9 cellular contexts compared by ENCODE assay signal in the genomic region with DNA sequence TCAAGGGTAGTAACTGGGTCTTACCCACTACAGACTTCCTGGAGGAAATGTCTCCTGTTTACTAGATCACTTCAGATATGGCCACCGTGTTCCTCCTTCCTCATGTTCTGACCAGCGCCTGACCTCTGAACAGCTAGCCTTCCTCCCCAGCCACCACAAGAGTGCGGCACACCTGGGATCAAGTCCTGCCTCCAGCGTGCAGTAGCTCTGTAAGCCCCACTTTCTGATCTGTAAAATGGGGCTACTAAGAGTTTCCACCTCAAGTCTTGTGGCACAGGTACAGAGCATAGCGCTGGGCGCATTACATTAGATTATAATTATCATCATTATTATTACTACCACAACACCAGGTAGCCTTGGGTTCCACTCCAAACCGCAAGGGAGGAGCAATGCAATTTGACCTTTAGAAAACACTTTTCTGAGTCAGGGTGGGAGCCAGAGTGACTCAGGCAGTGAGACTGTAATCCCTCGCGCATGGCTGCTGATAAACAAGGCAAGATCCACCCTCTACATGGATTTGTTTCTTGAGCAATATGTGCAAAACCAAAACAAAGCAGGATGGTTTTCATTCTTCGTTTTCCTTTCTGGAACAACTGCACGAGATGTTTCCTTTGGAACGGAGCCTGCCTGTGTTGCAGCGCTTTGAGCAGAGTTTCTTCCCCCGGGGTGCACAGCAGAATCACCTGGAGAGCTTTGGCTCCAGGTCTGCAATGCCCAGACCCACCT.
DNase-seq lines count a peak whose midpoint lies in the region; ATAC-seq, FAIRE-seq and TF ChIP-seq lines count a peak whose summit lies in the region.
"Had no signal": no experiment of that assay in that cellular context is flagged by ENCODE, and none has a peak within 500 bp of the region (broad histone marks: within the 10 kb centered on the region; RNA-seq: fewer than 3 reads in every experiment).

No MANE protein-coding gene starts in this region.

- FAIRE-seq in bronchial epithelial cell (lab: Jason Lieb, UNC) (peak; percentile 97), HepG2 (lab: Jason Lieb, UNC) (peak; percentile 48)

- in situ Hi-C loops in HepG2 (cut with HindIII; ENCODE audit: extremely low pct_ligation_motif_present, low pct_unique_long_range_greater_than_20kb), result no loop called here

- H3K27me3 ChIP-seq in MG63, result no peaks in the 10 kb centered on the region
- peaks cover 31% of the 10 kb centered on the region for H3K27me3 ChIP-seq in bronchial epithelial cell (ENCODE audit: control insufficient read depth, insufficient read depth, low read length)
- H3K27me3 ChIP-seq in HepG2 (ENCODE audit: control insufficient read depth in 1 of 2, insufficient read depth in 2 of 2, low read length in 2 of 2), result no peaks in the 10 kb centered on the region
- no peaks in the 10 kb centered on the region for H3K27me3 ChIP-seq in tibial artery

- no TSS peak for BruUV-seq in HepG2 (replicated peaks; lab: Mats Ljungman, UMichigan)

- peak overlapping the region; percentile 9; the same call in 1 of the 2 replicates for H3K9ac ChIP-seq in HepG2 (ENCODE audit: insufficient read depth, low read depth, low read length)

- H3K4me3 ChIP-seq in MG63 (no peak overlapping the region), bronchial epithelial cell (ENCODE audit: low read depth, low read length) (no peak overlapping the region), HepG2 (replicated peaks in 1 of 3; ENCODE audit: insufficient read depth in 1 of 3, low read depth in 2 of 3, low read length in 3 of 3) (peak overlapping the region in 1 of 3 experiments; percentile 20; a peak in 1 of 6 replicates), tibial artery (no peak overlapping the region)
- H3K4me3 ChIP-seq: SK-N-MC had no signal

- CTCF ChIA-PET in HepG2 (lab: Yijun Ruan, JAX; ENCODE audit: low intra/inter-chr PET ratio, low total read pairs), result no interaction called here

- H3K9me3 ChIP-seq in MG63 (no peaks in the 10 kb centered on the region), HepG2 (ENCODE audit: low read length) (no peaks in the 10 kb centered on the region), tibial artery (no peaks in the 10 kb centered on the region)

- H3K4me1 ChIP-seq in HepG2 (ENCODE audit: insufficient read depth, low read length), result peaks cover 35% of the 10 kb centered on the region
- H3K4me1 ChIP-seq in tibial artery, result peaks cover 16 to 43% (median 37%) of the 10 kb centered on the region in 4 donors

- H3K27ac ChIP-seq in HepG2 (ENCODE audit: extremely low read length, insufficient read depth, low read length) (no peak overlapping the region), tibial artery (peak overlapping the region; percentile 89 to 93)
- H3K27ac ChIP-seq: SK-N-MC had no signal

- ATAC-seq in HepG2 (peak; percentile 79), HG03354 (IDR thresholded peaks at IDR 0.05; ENCODE audit: poor library complexity, severe bottlenecking, unreplicated experiment) (no peak), HG03097 (IDR thresholded peaks at IDR 0.05; ENCODE audit: low FRiP score, unreplicated experiment) (no peak)

- intact Hi-C loops in HepG2 (cut with micrococcal nuclease; ENCODE audit: unreplicated experiment) (no loop called here), tibial artery (cut with DNase I; ENCODE audit: low total_unique reads) (loop anchor here (5.0 kb wide), 1 partner anchor 55 kb away; no protein-coding TSS in a partner anchor)

- no peaks in the 10 kb centered on the region for H3K36me3 ChIP-seq in MG63
- H3K36me3 ChIP-seq in bronchial epithelial cell (ENCODE audit: control insufficient read depth, insufficient read depth, low read length), result no peaks in the 10 kb centered on the region
- H3K36me3 ChIP-seq in HepG2 (replicated peaks in 1 of 2; ENCODE audit: control insufficient read depth in 1 of 2, insufficient read depth in 2 of 2, low read length in 2 of 2), result no peaks in the 10 kb centered on the region
- peaks cover 0 to 8% (median 0%) of the 10 kb centered on the region in 3 donors for H3K36me3 ChIP-seq in tibial artery

- no peak for TF ChIP-seq POLR2A in HepG2 (IDR thresholded peaks at IDR 0.05; ENCODE audit: insufficient read depth in 1 of 2, low read depth in 2 of 2, low read length in 2 of 2)

- TF ChIP-seq EP300 in HepG2 (IDR thresholded peaks at IDR 0.05; ENCODE audit: low read depth in 2 of 2, low read length in 2 of 2) (peak in 1 of 2 experiments; percentile 43; a peak in 1 of 4 replicates), HepG2 (CRISPR knock-in tag; IDR thresholded peaks at IDR 0.05; ENCODE audit: borderline replicate concordance) (no peak)

- WGBS in HepG2 (ENCODE audit: low lambda C conversion rate), result 25% methylated on average over 14 of the region's 14 CpGs

- no peaks in the 10 kb centered on the region for H4K20me1 ChIP-seq in HepG2 (ENCODE audit: insufficient read depth, low read length)

- POLR2A ChIA-PET in HepG2 (lab: Yijun Ruan, JAX), result interaction anchor here (1.2 kb wide), 1 partner anchor 210 kb away, joined by 3 read pairs; a partner anchor contains a TSS

- TF ChIP-seq RAD21 in HepG2 (CRISPR knock-in tag; IDR thresholded peaks at IDR 0.05), result no peak

- DNase-seq in MG63, result peak; percentile 90
- peak; percentile 96 for DNase-seq in bronchial epithelial cell (ENCODE audit: low read depth)
- peak; percentile 69 for DNase-seq in HepG2 (ENCODE audit: low spot score)
- peak; percentile 91 for DNase-seq in tibial artery
- no peak for DNase-seq in NCI-H146 (lab: John Stamatoyannopoulos, UW)
- DNase-seq in NK-92 treated with Interleukin-12 subunit alpha and Interleukin-12 subunit beta, amount 100 ng/mL, for 24 hours (lab: John Stamatoyannopoulos, UW), result no peak

- no peak overlapping the region for H2AFZ ChIP-seq in HepG2 (ENCODE audit: low read length)

- no peak for TF ChIP-seq CTCF in bronchial epithelial cell (IDR thresholded peaks at IDR 0.05; ENCODE audit: insufficient read depth, low read length, severe bottlenecking)
- no peak for TF ChIP-seq CTCF in HepG2 (CRISPR knock-in tag; IDR thresholded peaks at IDR 0.05)
- TF ChIP-seq CTCF in tibial artery (IDR thresholded peaks at IDR 0.05), result no peak

- no peaks in the 10 kb centered on the region for H3K79me2 ChIP-seq in HepG2 (ENCODE audit: insufficient read depth, low read length)

- peak overlapping the region; percentile 56 for H3K4me2 ChIP-seq in HepG2 (ENCODE audit: low read depth, low read length)

TF ChIP-seq in HepG2, 621 proteins besides CTCF, POLR2A, EP300 and RAD21 (continues in another document):
- TF ChIP-seq ZNF660 (CRISPR knock-in tag; IDR thresholded peaks at IDR 0.05; ENCODE audit: borderline replicate concordance, low read depth) (no peak), ZNF629 (CRISPR knock-in tag; conservative IDR thresholded peaks at IDR 0.05) (peak; percentile 83), HNRNPUL1 (IDR thresholded peaks at IDR 0.05; ENCODE audit: low read depth, low read length) (no peak), ZNF766 (CRISPR knock-in tag; IDR thresholded peaks at IDR 0.05; ENCODE audit: borderline replicate concordance) (no peak), MTA3 (CRISPR knock-in tag; IDR thresholded peaks at IDR 0.05) (no peak), CHCHD3 (CRISPR knock-in tag; IDR thresholded peaks at IDR 0.05) (no peak), CEBPB (IDR thresholded peaks at IDR 0.05; ENCODE audit: borderline replicate concordance, low read depth, low read length) (peak; percentile 79), DR1 (CRISPR knock-in tag; IDR thresholded peaks at IDR 0.05) (no peak), SP5 (CRISPR knock-in tag; IDR thresholded peaks at IDR 0.05; ENCODE audit: borderline replicate concordance, low read depth) (peak; percentile 55; the same call in 1 of the 2 replicates), PHF21A (CRISPR knock-in tag; IDR thresholded peaks at IDR 0.05) (no peak), FOXO1 (CRISPR knock-in tag; IDR thresholded peaks at IDR 0.05) (peak; percentile 67; the same call in 1 of the 2 replicates), MED1 (CRISPR knock-in tag; IDR thresholded peaks at IDR 0.05) (0 out of 2 replicates have a peak, but pooled peaks have one; percentile 16), EED (CRISPR knock-in tag; IDR thresholded peaks at IDR 0.05) (no peak), SAP130 (CRISPR knock-in tag; IDR thresholded peaks at IDR 0.05; ENCODE audit: low read depth) (peak; percentile 62), ZNF350 (CRISPR knock-in tag; IDR thresholded peaks at IDR 0.05; ENCODE audit: borderline replicate concordance, low read depth) (no peak), TSC22D2 (CRISPR knock-in tag; IDR thresholded peaks at IDR 0.05; ENCODE audit: borderline replicate concordance) (no peak), ZNF235 (CRISPR knock-in tag; IDR thresholded peaks at IDR 0.05; ENCODE audit: borderline replicate concordance) (no peak), SMARCC2 (IDR thresholded peaks at IDR 0.05) (no peak), SALL1 (CRISPR knock-in tag; IDR thresholded peaks at IDR 0.05) (0 out of 2 replicates have a peak, but pooled peaks have one; percentile 9)
- TF ChIP-seq, protein P1, sequence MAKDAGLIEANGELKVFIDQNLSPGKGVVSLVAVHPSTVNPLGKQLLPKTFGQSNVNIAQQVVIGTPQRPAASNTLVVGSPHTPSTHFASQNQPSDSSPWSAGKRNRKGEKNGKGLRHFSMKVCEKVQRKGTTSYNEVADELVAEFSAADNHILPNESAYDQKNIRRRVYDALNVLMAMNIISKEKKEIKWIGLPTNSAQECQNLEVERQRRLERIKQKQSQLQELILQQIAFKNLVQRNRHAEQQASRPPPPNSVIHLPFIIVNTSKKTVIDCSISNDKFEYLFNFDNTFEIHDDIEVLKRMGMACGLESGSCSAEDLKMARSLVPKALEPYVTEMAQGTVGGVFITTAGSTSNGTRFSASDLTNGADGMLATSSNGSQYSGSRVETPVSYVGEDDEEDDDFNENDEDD (CRISPR knock-in tag; IDR thresholded peaks at IDR 0.05; ENCODE audit: borderline replicate concordance), result no peak
- TF ChIP-seq, protein P2, sequence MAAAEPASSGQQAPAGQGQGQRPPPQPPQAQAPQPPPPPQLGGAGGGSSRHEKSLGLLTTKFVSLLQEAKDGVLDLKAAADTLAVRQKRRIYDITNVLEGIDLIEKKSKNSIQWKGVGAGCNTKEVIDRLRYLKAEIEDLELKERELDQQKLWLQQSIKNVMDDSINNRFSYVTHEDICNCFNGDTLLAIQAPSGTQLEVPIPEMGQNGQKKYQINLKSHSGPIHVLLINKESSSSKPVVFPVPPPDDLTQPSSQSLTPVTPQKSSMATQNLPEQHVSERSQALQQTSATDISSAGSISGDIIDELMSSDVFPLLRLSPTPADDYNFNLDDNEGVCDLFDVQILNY (CRISPR knock-in tag; conservative IDR thresholded peaks at IDR 0.05), result no peak

Comparison
In these comparisons a context has a peak if more than half of its experiments do, and no peak if none do; other contexts are left out.
1. DNase-seq: peak in MG63 (single experiment), bronchial epithelial cell (single experiment), HepG2 (single experiment) and tibial artery (2 of 2); none in NCI-H146 (single experiment) and NK-92 treated with Interleukin-12 subunit alpha and Interleukin-12 subunit beta, amount 100 ng/mL, for 24 hours (single experiment).